18 cellular contexts compared by ENCODE assay signal in the genomic region with DNA sequence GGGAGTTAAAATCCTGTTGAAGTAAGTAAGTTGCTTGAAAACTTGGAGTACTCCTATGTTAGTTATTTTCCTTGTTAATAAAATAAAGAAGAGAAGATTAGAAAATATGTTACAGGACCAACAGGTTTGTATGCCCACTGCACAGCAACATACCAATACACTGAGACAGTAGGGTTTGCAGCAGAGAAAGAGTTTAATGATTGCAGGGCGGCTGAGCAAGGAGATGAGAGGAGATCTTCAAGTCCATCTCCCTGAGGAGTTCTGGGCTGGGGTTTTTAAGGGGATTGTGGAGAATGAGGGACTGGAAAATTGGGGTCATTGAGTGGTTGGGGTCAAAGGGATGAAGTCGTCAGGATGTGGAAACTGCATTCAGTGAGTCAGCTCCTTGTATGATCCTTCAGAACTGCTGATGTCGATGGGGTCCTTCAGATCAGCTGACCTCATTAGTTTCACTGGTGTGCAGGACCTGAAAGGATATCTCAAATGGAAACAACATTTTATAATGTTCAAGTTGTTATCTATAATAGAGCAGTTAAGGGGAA. TPM values are rescaled to one million over a fixed set of nuclear protein-coding genes. Genes with fewer than 3 reads are reported as not detected.
DNase-seq lines count a peak whose midpoint lies in the region; ATAC-seq and TF ChIP-seq lines count a peak whose summit lies in the region.
"Had no signal": no experiment of that assay in that cellular context is flagged by ENCODE, and none has a peak within 500 bp of the region (broad histone marks: within the 10 kb centered on the region; RNA-seq: fewer than 3 reads in every experiment).

No MANE protein-coding gene starts in this region.

- peaks cover 0 to 3% of the 10 kb centered on the region in 2 experiments; a peak in 1 of 4 replicates for H3K79me1 ChIP-seq in IMR-90 (ENCODE audit: low read depth in 1 of 2, low read length in 2 of 2)
- no peaks in the 10 kb centered on the region for H3K79me1 ChIP-seq in mesenchymal stem cell (replicated peaks; ENCODE audit: low read length, poor library complexity, severe bottlenecking)

- H3K14ac ChIP-seq in IMR-90 (replicated peaks; ENCODE audit: low read depth, low read length) (no peak overlapping the region), mesenchymal stem cell (ENCODE audit: low read length in 2 of 2) (no peak overlapping the region)

- H3K23ac ChIP-seq in IMR-90 (ENCODE audit: low read depth, low read length) (no peak overlapping the region), mesenchymal stem cell (ENCODE audit: low read length in 2 of 2) (no peak overlapping the region)

- no peak overlapping the region; the same call in 1 of the 2 replicates for H3K4me2 ChIP-seq in IMR-90 (ENCODE audit: low read depth, low read length)
- no peak overlapping the region for H3K4me2 ChIP-seq in mesenchymal stem cell (ENCODE audit: low read length, poor library complexity, severe bottlenecking)

- in situ Hi-C loops in IMR-90 (cut with MboI; ENCODE audit: low sequenced_read_pairs), result loop anchor here (10.0 kb wide), 1 partner anchor 306 kb away; no protein-coding TSS in a partner anchor

- H4K20me1 ChIP-seq in IMR-90 (ENCODE audit: insufficient read depth, low read length), result no peaks in the 10 kb centered on the region

- intact Hi-C loops in IMR-90 (cut with micrococcal nuclease) (loop anchor here (2.0 to 5.0 kb wide), 2 partner anchors 242 to 304 kb away; no protein-coding TSS in a partner anchor), posterior cingulate gyrus (cut with DNase I) (no loop called here), head of caudate nucleus (cut with DNase I) (loop anchor here (2.0 kb wide), 1 partner anchor 228 kb away; no protein-coding TSS in a partner anchor), left colon (cut with DNase I, micrococcal nuclease) (loop anchor here (5.0 to 10.0 kb wide), 2 partner anchors 229 to 246 kb away; a partner anchor contains a TSS)

- H3K27ac ChIP-seq in C4-2B, result peak overlapping the region; percentile 95
- H3K27ac ChIP-seq in IMR-90 (ENCODE audit: insufficient read depth, low read length), result no peak overlapping the region
- no peak overlapping the region for H3K27ac ChIP-seq in mesenchymal stem cell (ENCODE audit: low read length, poor library complexity, severe bottlenecking)
- H3K27ac ChIP-seq: HL-60, SK-N-MC had no signal

- no peaks in the 10 kb centered on the region for H3K36me3 ChIP-seq in IMR-90 (ENCODE audit: control insufficient read depth, insufficient read depth, low read length)
- H3K36me3 ChIP-seq in mesenchymal stem cell (ENCODE audit: control insufficient read depth in 1 of 2, insufficient read depth in 2 of 2, low read depth in 1 of 2, low read length in 2 of 2), result no peaks in the 10 kb centered on the region

- no peak overlapping the region for H3K18ac ChIP-seq in IMR-90 (ENCODE audit: low read depth, low read length)
- H3K18ac ChIP-seq in mesenchymal stem cell (ENCODE audit: low read depth in 1 of 2, low read length in 2 of 2), result no peak overlapping the region

- H2AK9ac ChIP-seq in IMR-90 (replicated peaks; ENCODE audit: low read depth, low read length, poor library complexity), result no peak overlapping the region

- H3K27me3 ChIP-seq in IMR-90 (ENCODE audit: control insufficient read depth, insufficient read depth, low read length), result no peaks in the 10 kb centered on the region
- H3K27me3 ChIP-seq in mesenchymal stem cell (ENCODE audit: control insufficient read depth in 1 of 2, insufficient read depth in 1 of 2, low read length in 2 of 2), result no peaks in the 10 kb centered on the region

- H4K5ac ChIP-seq in IMR-90 (ENCODE audit: low read depth, low read length), result no peak overlapping the region

- ATAC-seq in IMR-90 (ENCODE audit: low read depth), result no peak; the same call in 1 of the 2 replicates
- ATAC-seq in left colon, result no peak

- no peaks in the 10 kb centered on the region for H3K9me1 ChIP-seq in IMR-90 (ENCODE audit: insufficient read depth, low read length)

- H2BK120ac ChIP-seq in IMR-90 (ENCODE audit: low read depth, low read length) (no peak overlapping the region), mesenchymal stem cell (ENCODE audit: low read depth, low read length) (no peak overlapping the region)

- dilution Hi-C loops in IMR-90 (cut with HindIII; ENCODE audit: low sequenced_read_pairs, unreplicated experiment), result no loop called here

- TF ChIP-seq CTCF in C4-2B (conservative IDR thresholded peaks at IDR 0.05) (no peak), IMR-90 (conservative IDR thresholded peaks at IDR 0.05; ENCODE audit: low read depth, low read length) (no peak), choroid plexus epithelial cell (conservative IDR thresholded peaks at IDR 0.05; ENCODE audit: low read depth, low read length) (no peak)

- peaks cover 7% of the 10 kb centered on the region; the same call in 1 of the 2 replicates for H3K9me3 ChIP-seq in IMR-90 (ENCODE audit: control insufficient read depth, insufficient read depth, low read length)
- no peaks in the 10 kb centered on the region for H3K9me3 ChIP-seq in mesenchymal stem cell (ENCODE audit: control insufficient read depth, low read length)

- H3K56ac ChIP-seq in IMR-90 (ENCODE audit: extremely low read depth, insufficient read depth, low read length), result no peak overlapping the region

- H2AFZ ChIP-seq in IMR-90 (replicated peaks; ENCODE audit: low read length, poor library complexity), result no peak overlapping the region
- no peak overlapping the region for H2AFZ ChIP-seq in mesenchymal stem cell (ENCODE audit: low read depth, low read length)

- H3K4me1 ChIP-seq in IMR-90 (ENCODE audit: control insufficient read depth, insufficient read depth, low read length) (no peaks in the 10 kb centered on the region; the same call in 1 of the 2 replicates), mesenchymal stem cell (ENCODE audit: control insufficient read depth, insufficient read depth, low read depth, low read length) (no peaks in the 10 kb centered on the region)

- H2BK5ac ChIP-seq in IMR-90 (ENCODE audit: low read depth, low read length, poor library complexity, severe bottlenecking) (no peak overlapping the region), mesenchymal stem cell (ENCODE audit: low read depth, low read length, poor library complexity, severe bottlenecking) (no peak overlapping the region)

- no peak overlapping the region for H2BK12ac ChIP-seq in mesenchymal stem cell (ENCODE audit: low read length in 2 of 2)

- H4K8ac ChIP-seq in IMR-90 (ENCODE audit: low read depth in 2 of 2, low read length in 2 of 2) (no peak overlapping the region), mesenchymal stem cell (ENCODE audit: low read length) (no peak overlapping the region)

- 43% methylated on average over 2 of the region's 3 CpGs; no CpG with 5 or more reads in 1 of the 2 experiments for WGBS in IMR-90 (ENCODE audit: extremely low coverage in 2 of 2, insufficient read length in 1 of 2), 2 experiments
- WGBS in mesenchymal stem cell, result 84% methylated on average over 3 of the region's 3 CpGs

- H4K91ac ChIP-seq in IMR-90 (ENCODE audit: insufficient read depth, low read depth, low read length), result no peak overlapping the region
- H4K91ac ChIP-seq in mesenchymal stem cell (ENCODE audit: low read length), result no peak overlapping the region

- H2AK5ac ChIP-seq in IMR-90 (ENCODE audit: low read depth, low read length), result no peak overlapping the region
- no peak overlapping the region for H2AK5ac ChIP-seq in mesenchymal stem cell (ENCODE audit: low read length, severe bottlenecking)

- BruUV-seq in IMR-90 (replicated peaks; lab: Mats Ljungman, UMichigan), result no TSS peak

- H2BK15ac ChIP-seq in IMR-90 (ENCODE audit: low read depth, low read length), result no peak overlapping the region
- no peak overlapping the region for H2BK15ac ChIP-seq in mesenchymal stem cell (ENCODE audit: low read depth, poor library complexity, severe bottlenecking)

- H3K4ac ChIP-seq in IMR-90 (ENCODE audit: low read depth, low read length) (no peak overlapping the region), mesenchymal stem cell (ENCODE audit: low read depth in 1 of 2, low read length in 2 of 2) (no peak overlapping the region)

- peak; percentile 5 for DNase-seq in IMR-90
- peak; percentile 38 for DNase-seq in choroid plexus epithelial cell (ENCODE audit: low read depth)
- peak; percentile 42 for DNase-seq in mesenchymal stem cell
- DNase-seq in posterior cingulate gyrus, result no peak
- DNase-seq in head of caudate nucleus, result no peak
- no peak for DNase-seq in left colon
- DNase-seq: ACHN, C1 segment of cervical spinal cord, DMS79 treated with DMSO at 0.1 percent for 48 hours, NCI-H1105 treated with DMSO at 0.1 percent for 48 hours, NCI-H1694, NCI-H510A treated with DMSO at 0.1 percent for 48 hours, NCI-H82, OCI-M1, SHP77 had no signal

- H3K4me3 ChIP-seq in IMR-90 (ENCODE audit: insufficient read depth, low read depth, low read length), result no peak overlapping the region
- H3K4me3 ChIP-seq in choroid plexus epithelial cell (ENCODE audit: low read depth, low read length), result no peak overlapping the region
- H3K4me3 ChIP-seq in mesenchymal stem cell (ENCODE audit: insufficient read depth in 1 of 2, low read depth in 1 of 2, low read length in 2 of 2), result no peak overlapping the region
- H3K4me3 ChIP-seq: SK-N-MC had no signal

- no peak for TF ChIP-seq RAD21 in IMR-90 (IDR thresholded peaks at IDR 0.05; ENCODE audit: low read length)

- no peak for TF ChIP-seq POLR2A in IMR-90 (IDR thresholded peaks at IDR 0.05; ENCODE audit: low read depth, low read length)

- CTCF ChIA-PET in IMR-90 (lab: Yijun Ruan, JAX), result interaction anchor here (0.8 to 1.6 kb wide), 2 partner anchors 229 to 243 kb away, joined by 3 to 7 read pairs; no protein-coding TSS in a partner anchor

- H2BK20ac ChIP-seq in IMR-90 (ENCODE audit: low read depth, low read length), result no peak overlapping the region

- no peak overlapping the region for H3K9ac ChIP-seq in IMR-90 (ENCODE audit: low read depth, low read length)
- no peak overlapping the region for H3K9ac ChIP-seq in mesenchymal stem cell (ENCODE audit: low read length)

- POLR2A ChIA-PET in IMR-90 (lab: Charles Lee; ENCODE audit: unreplicated experiment), result no interaction called here

RNA-seq across cellular contexts. Expression of a gene that starts 4.3 kb away (rescaled TPM):
- 1.3 and 1.4 TPM in 2 replicates for total RNA-seq in IMR-90 (2012; rRNA removed)
- 1.2 and 1.4 TPM in 2 replicates for polyA plus RNA-seq in IMR-90 (2012; rRNA removed)
- polyA plus RNA-seq in IMR-90 (2012; cell fraction: cytosol; rRNA removed), result 0.54 and 0.57 TPM in 2 replicates
- polyA plus RNA-seq in IMR-90 (2012; cell fraction: nucleus; rRNA removed; ENCODE audit: low replicate concordance), result 0.40 and 0.92 TPM in 2 replicates
- polyA plus RNA-seq in mesenchymal stem cell (2013, experiment 1 of 2), result 1.3 TPM
- 1.2 TPM for polyA plus RNA-seq in mesenchymal stem cell (2013, experiment 2 of 2)
- 1 to 10 TPM; 1.2 to 9.6 TPM for total RNA-seq in left colon

RNA-seq across cellular contexts. Expression of a gene that starts 6.7 kb away (rescaled TPM):
- total RNA-seq in IMR-90 (2012; rRNA removed) (12.0 and 15.3 TPM in 2 replicates), left colon (1 to 10 TPM; 3.9 to 5.3 TPM)
- polyA plus RNA-seq in IMR-90 (2012; rRNA removed), result 6.7 and 8.6 TPM in 2 replicates
- polyA plus RNA-seq in IMR-90 (2012; cell fraction: cytosol; rRNA removed), result 0.96 and 1.0 TPM in 2 replicates
- polyA plus RNA-seq in IMR-90 (2012; cell fraction: nucleus; rRNA removed; ENCODE audit: low replicate concordance), result 1.4 and 4.9 TPM in 2 replicates
- 2.4 TPM for polyA plus RNA-seq in mesenchymal stem cell (2013, experiment 1 of 2)
- 2.3 TPM for polyA plus RNA-seq in mesenchymal stem cell (2013, experiment 2 of 2)

RNA-seq across cellular contexts. Expression of a gene that starts 33.7 kb away (rescaled TPM):
- total RNA-seq in IMR-90 (2012; rRNA removed), result 1,223 and 1,512 TPM in 2 replicates
- polyA plus RNA-seq in IMR-90 (2012; rRNA removed), result 587 and 662 TPM in 2 replicates
- polyA plus RNA-seq in IMR-90 (2012; cell fraction: cytosol; rRNA removed), result 249 and 281 TPM in 2 replicates
- polyA plus RNA-seq in IMR-90 (2012; cell fraction: nucleus; rRNA removed; ENCODE audit: low replicate concordance), result 74.3 and 201 TPM in 2 replicates
- polyA plus RNA-seq in mesenchymal stem cell (2013, experiment 1 of 2), result 1,835 TPM
- polyA plus RNA-seq in mesenchymal stem cell (2013, experiment 2 of 2), result 1,781 TPM
- total RNA-seq in left colon, result 100 to 1,000 TPM; 617 to 625 TPM

Comparison
In these comparisons a context has a peak if more than half of its experiments do, and no peak if none do; other contexts are left out.
1. DNase-seq: peak in IMR-90 (single experiment), choroid plexus epithelial cell (single experiment) and mesenchymal stem cell (single experiment); none in posterior cingulate gyrus (0 of 10), head of caudate nucleus (0 of 42) and left colon (0 of 2).